18 cellular contexts compared by ENCODE assay signal in the genomic region with DNA sequence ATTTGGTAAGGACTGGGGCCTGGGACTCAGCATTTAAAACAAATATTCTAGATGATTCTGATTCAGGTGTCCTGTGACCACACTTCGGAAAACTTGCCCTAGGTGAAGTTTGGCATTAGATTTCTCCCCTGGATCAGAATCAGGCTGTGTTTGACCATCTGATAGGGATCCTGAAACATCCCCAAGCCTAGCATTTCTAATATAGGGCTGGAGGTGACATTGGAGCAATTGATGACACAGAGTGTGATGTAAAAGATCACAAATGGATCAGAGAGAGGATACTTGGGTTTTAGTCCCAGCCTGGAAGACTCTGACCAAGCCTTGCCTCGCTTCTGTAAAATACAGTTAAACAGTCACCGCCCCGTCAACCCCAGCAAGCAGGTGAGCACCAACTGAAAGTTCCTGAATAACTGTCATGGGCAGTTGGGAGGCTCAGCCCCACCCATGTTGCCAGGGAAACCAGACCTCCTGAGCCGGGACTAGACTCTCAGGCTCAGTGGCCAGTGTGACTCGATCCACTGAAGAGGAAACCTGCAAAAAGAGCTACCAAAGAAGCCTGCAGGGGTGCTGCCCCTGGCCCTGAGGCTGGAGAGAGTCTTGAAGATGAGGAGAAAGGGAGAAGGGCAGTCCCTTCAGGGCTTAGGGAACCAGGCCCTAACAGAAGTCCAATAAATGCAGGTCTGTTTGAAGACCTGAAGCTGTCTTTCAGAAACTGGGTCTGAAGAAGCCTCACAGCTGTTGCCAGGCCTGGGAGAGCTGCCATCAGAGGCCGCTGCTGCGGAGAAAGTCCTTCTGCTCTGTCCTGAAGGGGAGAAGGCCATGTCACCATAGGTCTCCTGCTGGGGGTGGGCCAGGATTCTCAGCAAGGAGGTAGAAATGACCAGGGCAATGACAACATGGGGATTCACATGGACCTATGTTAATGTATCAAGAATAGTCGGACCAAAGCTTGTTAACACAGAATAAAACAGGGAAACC.
A peak's percentile ranks its signal among the peaks of the same experiment; 100 is the strongest.
DNase-seq lines count a peak whose midpoint lies in the region; ATAC-seq, FAIRE-seq and TF ChIP-seq lines count a peak whose summit lies in the region.
"Had no signal": no experiment of that assay in that cellular context is flagged by ENCODE, and none has a peak within 500 bp of the region (broad histone marks: within the 10 kb centered on the region; RNA-seq: fewer than 3 reads in every experiment).

No MANE protein-coding gene starts in this region.

- no peaks in the 10 kb centered on the region for H3K36me3 ChIP-seq in Panc1 (ENCODE audit: control insufficient read depth, insufficient read depth, low read length)
- H3K36me3 ChIP-seq in mesenchymal stem cell (ENCODE audit: control insufficient read depth in 1 of 2, insufficient read depth in 2 of 2, low read depth in 1 of 2, low read length in 2 of 2): no peaks in the 10 kb centered on the region
- H3K36me3 ChIP-seq: brain microvascular endothelial cell, gastroesophageal sphincter, uterus had no signal

- DNase-seq in A549 (ENCODE audit: low read depth in 1 of 2, low spot score in 1 of 2) (no peak), GM12865 (ENCODE audit: low read depth) (peak; percentile 21), Panc1 (ENCODE audit: low read depth, low spot score) (no peak), left colon (peak in 1 of 2 donors; percentile 36), KBM-7 (no peak), cortex of kidney (lab: John Stamatoyannopoulos, UW) (no peak), mesenchymal stem cell (no peak)
- DNase-seq: activated CD4-positive, CD25-positive, alpha-beta regulatory T cell treated with anti-CD3 and anti-CD28 coated beads, Interleukin-2, amount 50 U/mL, for 72 hours; brain microvascular endothelial cell; dorsolateral prefrontal cortex; EL; erythroblast; left cardiac atrium; NCI-H2029 treated with DMSO at 0.1 percent for 48 hours; stimulated activated CD4-positive, alpha-beta T cell treated with anti-CD3 and anti-CD28 coated beads, Interleukin-4, amount 100 ng/mL, for 1 hour; uterus had no signal

- no TSS peak for BruUV-seq in Panc1 (replicated peaks; lab: Mats Ljungman, UMichigan)

- intact Hi-C loops in Panc1 (cut with micrococcal nuclease; ENCODE audit: unreplicated experiment): no loop called here
- intact Hi-C loops in left colon (cut with DNase I, micrococcal nuclease): no loop called here

- H2AK5ac ChIP-seq in mesenchymal stem cell (ENCODE audit: low read length, severe bottlenecking): no peak overlapping the region

- TF ChIP-seq CTCF in A549 (IDR thresholded peaks at IDR 0.05) (no peak), GM12865 (IDR thresholded peaks at IDR 0.05; ENCODE audit: insufficient read depth, low read depth, low read length, missing control alignments) (no peak), Panc1 (IDR thresholded peaks at IDR 0.05) (no peak)

- in situ Hi-C loops in Panc1 (cut with HindIII; ENCODE audit: low pct_unique_long_range_greater_than_20kb, low sequenced_read_pairs) (no loop called here), KBM-7 (cut with MboI; ENCODE audit: low pct_unique_long_range_greater_than_20kb, low sequenced_read_pairs) (no loop called here)

- H2AFZ ChIP-seq in mesenchymal stem cell (ENCODE audit: low read depth, low read length): no peak overlapping the region

- H3K9me3 ChIP-seq in A549: no peaks in the 10 kb centered on the region
- no peaks in the 10 kb centered on the region for H3K9me3 ChIP-seq in Panc1 (ENCODE audit: control insufficient read depth, insufficient read depth, low read depth, low read length)
- H3K9me3 ChIP-seq in mesenchymal stem cell (ENCODE audit: control insufficient read depth, low read length): no peaks in the 10 kb centered on the region
- H3K9me3 ChIP-seq: gastroesophageal sphincter, uterus had no signal

- H3K4me1 ChIP-seq in A549: no peaks in the 10 kb centered on the region
- H3K4me1 ChIP-seq in Panc1 (ENCODE audit: control insufficient read depth, insufficient read depth, low read length): no peaks in the 10 kb centered on the region
- H3K4me1 ChIP-seq in mesenchymal stem cell (ENCODE audit: control insufficient read depth, insufficient read depth, low read depth, low read length): no peaks in the 10 kb centered on the region
- H3K4me1 ChIP-seq: gastroesophageal sphincter, uterus had no signal

- FAIRE-seq in A549 (lab: Jason Lieb, UNC): no peak

- no peak for TF ChIP-seq POLR2A in A549 (IDR thresholded peaks at IDR 0.05; ENCODE audit: low read length)

- H2BK5ac ChIP-seq in mesenchymal stem cell (ENCODE audit: low read depth, low read length, poor library complexity, severe bottlenecking): no peak overlapping the region

- H3K4ac ChIP-seq in mesenchymal stem cell (ENCODE audit: low read depth in 1 of 2, low read length in 2 of 2): no peak overlapping the region

- no peak overlapping the region for H3K9ac ChIP-seq in mesenchymal stem cell (ENCODE audit: low read length)

- WGBS in A549 (ENCODE audit: missing lambda C conversion rate): 79% methylated on average over 9 of the region's 9 CpGs
- WGBS in mesenchymal stem cell: 84% methylated on average over 9 of the region's 9 CpGs

- H3K4me3 ChIP-seq in A549 (no peak overlapping the region), GM12865 (ENCODE audit: low read depth, low read length) (no peak overlapping the region), Panc1 (ENCODE audit: low read depth in 2 of 2, low read length in 2 of 2) (no peak overlapping the region), mesenchymal stem cell (ENCODE audit: insufficient read depth in 1 of 2, low read depth in 1 of 2, low read length in 2 of 2) (no peak overlapping the region)
- H3K4me3 ChIP-seq: dorsolateral prefrontal cortex, gastroesophageal sphincter, uterus had no signal

- no peak overlapping the region for H2BK15ac ChIP-seq in mesenchymal stem cell (ENCODE audit: low read depth, poor library complexity, severe bottlenecking)

- no peak overlapping the region for H2BK120ac ChIP-seq in mesenchymal stem cell (ENCODE audit: low read depth, low read length)

- no peak for TF ChIP-seq EP300 in A549 (IDR thresholded peaks at IDR 0.05)

- no peaks in the 10 kb centered on the region for H3K79me1 ChIP-seq in mesenchymal stem cell (replicated peaks; ENCODE audit: low read length, poor library complexity, severe bottlenecking)

- no peak overlapping the region for H3K14ac ChIP-seq in mesenchymal stem cell (ENCODE audit: low read length in 2 of 2)

- ATAC-seq in A549: peak; percentile 19 to 24; a peak in 1 of 6 replicates
- ATAC-seq in Panc1: peak; percentile 27
- ATAC-seq in left colon: peak; percentile 76
- no peak for ATAC-seq in HG03097 (IDR thresholded peaks at IDR 0.05; ENCODE audit: low FRiP score, unreplicated experiment)
- ATAC-seq: gastroesophageal sphincter had no signal

- H3K4me2 ChIP-seq in A549 (no peak overlapping the region), mesenchymal stem cell (ENCODE audit: low read length, poor library complexity, severe bottlenecking) (no peak overlapping the region)

- no peak overlapping the region for H2BK12ac ChIP-seq in mesenchymal stem cell (ENCODE audit: low read length in 2 of 2)

- no peak for TF ChIP-seq RAD21 in A549 (conservative IDR thresholded peaks at IDR 0.05 in 1 of 2, IDR thresholded peaks at IDR 0.05 in 1 of 2)

- H4K8ac ChIP-seq in mesenchymal stem cell (ENCODE audit: low read length): no peak overlapping the region

- CTCF ChIA-PET in A549 (lab: Yijun Ruan, JAX) (interaction anchor here (1.3 to 1.4 kb wide), 2 partner anchors 53 to 598 kb away, joined by 3 to 5 read pairs; no protein-coding TSS in a partner anchor), Panc1 (lab: Charles Lee) (no interaction called here)

- H3K27me3 ChIP-seq in Panc1 (ENCODE audit: control insufficient read depth, insufficient read depth, low read length): no peaks in the 10 kb centered on the region
- no peaks in the 10 kb centered on the region for H3K27me3 ChIP-seq in mesenchymal stem cell (ENCODE audit: control insufficient read depth in 1 of 2, insufficient read depth in 1 of 2, low read length in 2 of 2)
- H3K27me3 ChIP-seq: brain microvascular endothelial cell, dorsolateral prefrontal cortex, gastroesophageal sphincter, uterus had no signal

- no peak overlapping the region for H4K91ac ChIP-seq in mesenchymal stem cell (ENCODE audit: low read length)

- no peak overlapping the region for H3K27ac ChIP-seq in A549
- no peak overlapping the region for H3K27ac ChIP-seq in Panc1 (ENCODE audit: low read length)
- no peak overlapping the region for H3K27ac ChIP-seq in mesenchymal stem cell (ENCODE audit: low read length, poor library complexity, severe bottlenecking)
- H3K27ac ChIP-seq: brain microvascular endothelial cell, dorsolateral prefrontal cortex, gastroesophageal sphincter, uterus had no signal

- H3K23ac ChIP-seq in mesenchymal stem cell (ENCODE audit: low read length in 2 of 2): no peak overlapping the region

- no peak overlapping the region for H3K18ac ChIP-seq in mesenchymal stem cell (ENCODE audit: low read depth in 1 of 2, low read length in 2 of 2)

- POLR2A ChIA-PET in A549 (lab: Yijun Ruan, JAX): no interaction called here
- POLR2A ChIA-PET in Panc1 (lab: Charles Lee): no interaction called here

TF ChIP-seq in A549, 52 proteins besides CTCF, POLR2A, EP300 and RAD21:
- TF ChIP-seq POLR2AphosphoS2 (conservative IDR thresholded peaks at IDR 0.05; ENCODE audit: low read length) (no peak), ZC3H11A (IDR thresholded peaks at IDR 0.05) (no peak), RARB (CRISPR knock-in tag; IDR thresholded peaks at IDR 0.05) (no peak), FOSB (CRISPR knock-in tag; IDR thresholded peaks at IDR 0.05) (no peak), NPAS2 (CRISPR knock-in tag; IDR thresholded peaks at IDR 0.05; ENCODE audit: borderline replicate concordance) (no peak), SMC3 (IDR thresholded peaks at IDR 0.05) (no peak)
- TF ChIP-seq, protein P1, sequence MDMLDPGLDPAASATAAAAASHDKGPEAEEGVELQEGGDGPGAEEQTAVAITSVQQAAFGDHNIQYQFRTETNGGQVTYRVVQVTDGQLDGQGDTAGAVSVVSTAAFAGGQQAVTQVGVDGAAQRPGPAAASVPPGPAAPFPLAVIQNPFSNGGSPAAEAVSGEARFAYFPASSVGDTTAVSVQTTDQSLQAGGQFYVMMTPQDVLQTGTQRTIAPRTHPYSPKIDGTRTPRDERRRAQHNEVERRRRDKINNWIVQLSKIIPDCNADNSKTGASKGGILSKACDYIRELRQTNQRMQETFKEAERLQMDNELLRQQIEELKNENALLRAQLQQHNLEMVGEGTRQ (IDR thresholded peaks at IDR 0.05): no peak
